In genomic region chr1:2945821-2946231, GRCh38 we compare ENCODE assay signal across 1 cellular context.
TF ChIP-seq lines count a peak whose summit lies in the region.

No MANE protein-coding gene starts in this region.

TF ChIP-seq in HCT116, 20 proteins besides CTCF, POLR2A, EP300 and RAD21 (continued from another document):
- TF ChIP-seq EGR1 (IDR thresholded peaks at IDR 0.05; ENCODE audit: low read depth) (no peak), POLR2AphosphoS5 (IDR thresholded peaks at IDR 0.05; ENCODE audit: low read depth, low read length) (no peak), JUND (IDR thresholded peaks at IDR 0.05) (no peak)
TF ChIP-seq in HCT116: peak in this region for 0.
